Comparison of ENCODE assay signal across 11 cellular contexts in genomic region chr12:67483871-67484554, GRCh38.
DNase-seq lines count a peak whose midpoint lies in the region; ATAC-seq, FAIRE-seq and TF ChIP-seq lines count a peak whose summit lies in the region.
"Had no signal": no experiment of that assay in that cellular context is flagged by ENCODE, and none has a peak within 500 bp of the region (broad histone marks: within the 10 kb centered on the region; RNA-seq: fewer than 3 reads in every experiment).

No MANE protein-coding gene starts in this region.

- CTCF ChIA-PET in activated naive CD4-positive, alpha-beta T cell treated with anti-CD3 and anti-CD28 coated beads, Interleukin-2, amount 10 ng/mL, durations not matched to agents 7 days and 5 days (lab: Charles Lee): interaction anchor here (0.7 to 1.2 kb wide), 4 partner anchors 12 to 164 kb away, joined by 3 to 4 read pairs (median 3); partner anchors contain the start of gene DYRK2

- TF ChIP-seq CTCF in right atrium auricular region (IDR thresholded peaks at IDR 0.05): no peak

- no peak for DNase-seq in activated naive CD4-positive, alpha-beta T cell treated with anti-CD3 and anti-CD28 coated beads, Interleukin-2, amount 10 ng/mL, durations not matched to agents 7 days and 5 days
- no peak for DNase-seq in activated naive CD4-positive, alpha-beta T cell treated with Interleukin-2 at 50 U/mL for 16 hours
- no peak for DNase-seq in activated naive CD8-positive, alpha-beta T cell treated with anti-CD3 and anti-CD28 coated beads for 36 hours
- DNase-seq in urothelium cell line (ENCODE audit: low spot score) (no peak), right atrium auricular region (ENCODE audit: low spot score) (no peak)

- peaks cover 6% of the 10 kb centered on the region for H3K36me3 Mint-ChIP-seq in activated naive CD4-positive, alpha-beta T cell treated with anti-CD3 and anti-CD28 coated beads, Interleukin-2, amount 10 ng/mL, durations not matched to agents 7 days and 5 days
- H3K36me3 Mint-ChIP-seq in activated naive CD8-positive, alpha-beta T cell treated with anti-CD3 and anti-CD28 coated beads for 36 hours: peaks cover 1% of the 10 kb centered on the region
- peaks cover 2% of the 10 kb centered on the region for H3K36me3 Mint-ChIP-seq in stimulated activated memory B cell treated with anti-CD40 and anti-IgM and Interleukin-4, amounts not matched to agents 10 μg/mL and 1 μg/mL and 100 μg/mL, for 72 hours

- no peak overlapping the region for H3K4me3 ChIP-seq in right atrium auricular region
- H3K4me3 ChIP-seq: uterus had no signal

- H3K9me3 Mint-ChIP-seq in activated naive CD4-positive, alpha-beta T cell treated with anti-CD3 and anti-CD28 coated beads, Interleukin-2, amount 10 ng/mL, durations not matched to agents 7 days and 5 days: peaks cover 22% of the 10 kb centered on the region
- H3K9me3 Mint-ChIP-seq in activated naive CD8-positive, alpha-beta T cell treated with anti-CD3 and anti-CD28 coated beads for 36 hours: peaks cover 9% of the 10 kb centered on the region
- peaks cover 4% of the 10 kb centered on the region for H3K9me3 Mint-ChIP-seq in stimulated activated memory B cell treated with anti-CD40 and anti-IgM and Interleukin-4, amounts not matched to agents 10 μg/mL and 1 μg/mL and 100 μg/mL, for 72 hours

- ATAC-seq in HG02885 (IDR thresholded peaks at IDR 0.05; ENCODE audit: poor library complexity, unreplicated experiment): peak; percentile 58
- peak; percentile 47 for ATAC-seq in stimulated activated memory B cell treated with anti-CD40 and anti-IgM and Interleukin-4, amounts not matched to agents 10 μg/mL and 1 μg/mL and 100 μg/mL, for 72 hours
- no peak for ATAC-seq in GM21619 (IDR thresholded peaks at IDR 0.05; ENCODE audit: unreplicated experiment)

- H3K36me3 ChIP-seq in right atrium auricular region: no peaks in the 10 kb centered on the region
- H3K36me3 ChIP-seq: uterus had no signal

- peak overlapping the region; percentile 86 for H3K27ac Mint-ChIP-seq in activated naive CD4-positive, alpha-beta T cell treated with anti-CD3 and anti-CD28 coated beads, Interleukin-2, amount 10 ng/mL, durations not matched to agents 7 days and 5 days
- H3K27ac Mint-ChIP-seq in activated naive CD8-positive, alpha-beta T cell treated with anti-CD3 and anti-CD28 coated beads for 36 hours: peak overlapping the region; percentile 29
- H3K27ac Mint-ChIP-seq in stimulated activated memory B cell treated with anti-CD40 and anti-IgM and Interleukin-4, amounts not matched to agents 10 μg/mL and 1 μg/mL and 100 μg/mL, for 72 hours: peak overlapping the region; percentile 59

- no peak overlapping the region for H3K27ac ChIP-seq in right atrium auricular region
- H3K27ac ChIP-seq: C4-2B, uterus had no signal

- peaks cover 41% of the 10 kb centered on the region for H3K4me1 Mint-ChIP-seq in activated naive CD4-positive, alpha-beta T cell treated with anti-CD3 and anti-CD28 coated beads, Interleukin-2, amount 10 ng/mL, durations not matched to agents 7 days and 5 days
- H3K4me1 Mint-ChIP-seq in activated naive CD8-positive, alpha-beta T cell treated with anti-CD3 and anti-CD28 coated beads for 36 hours: peaks cover 42% of the 10 kb centered on the region
- H3K4me1 Mint-ChIP-seq in stimulated activated memory B cell treated with anti-CD40 and anti-IgM and Interleukin-4, amounts not matched to agents 10 μg/mL and 1 μg/mL and 100 μg/mL, for 72 hours: peaks cover 31% of the 10 kb centered on the region

- no peak for FAIRE-seq in urothelium cell line (lab: Jason Lieb, UNC)
- FAIRE-seq: TTC549 had no signal

- peaks cover 0 to 9% of the 10 kb centered on the region in 2 donors for H3K9me3 ChIP-seq in right atrium auricular region
- H3K9me3 ChIP-seq: uterus had no signal

- no peaks in the 10 kb centered on the region for H3K27me3 ChIP-seq in right atrium auricular region
- H3K27me3 ChIP-seq: uterus had no signal

- H3K4me1 ChIP-seq in right atrium auricular region: peaks cover 0 to 12% of the 10 kb centered on the region in 2 donors
- H3K4me1 ChIP-seq: uterus had no signal

- no peak overlapping the region for H3K4me3 Mint-ChIP-seq in activated naive CD4-positive, alpha-beta T cell treated with anti-CD3 and anti-CD28 coated beads, Interleukin-2, amount 10 ng/mL, durations not matched to agents 7 days and 5 days
- H3K4me3 Mint-ChIP-seq in activated naive CD8-positive, alpha-beta T cell treated with anti-CD3 and anti-CD28 coated beads for 36 hours: no peak overlapping the region
- no peak overlapping the region for H3K4me3 Mint-ChIP-seq in stimulated activated memory B cell treated with anti-CD40 and anti-IgM and Interleukin-4, amounts not matched to agents 10 μg/mL and 1 μg/mL and 100 μg/mL, for 72 hours

- peaks cover 8% of the 10 kb centered on the region for H3K27me3 Mint-ChIP-seq in activated naive CD4-positive, alpha-beta T cell treated with anti-CD3 and anti-CD28 coated beads, Interleukin-2, amount 10 ng/mL, durations not matched to agents 7 days and 5 days
- no peaks in the 10 kb centered on the region for H3K27me3 Mint-ChIP-seq in activated naive CD8-positive, alpha-beta T cell treated with anti-CD3 and anti-CD28 coated beads for 36 hours
- H3K27me3 Mint-ChIP-seq in stimulated activated memory B cell treated with anti-CD40 and anti-IgM and Interleukin-4, amounts not matched to agents 10 μg/mL and 1 μg/mL and 100 μg/mL, for 72 hours: peaks cover under 1% of the 10 kb centered on the region

Comparison
In these comparisons a context has a peak if more than half of its experiments do, and no peak if none do; other contexts are left out.
1. H3K27ac Mint-ChIP-seq: peak in every context shown above with its lines; median percentile 86 in activated naive CD4-positive, alpha-beta T cell treated with anti-CD3 and anti-CD28 coated beads, Interleukin-2, amount 10 ng/mL, durations not matched to agents 7 days and 5 days; 59 in stimulated activated memory B cell treated with anti-CD40 and anti-IgM and Interleukin-4, amounts not matched to agents 10 μg/mL and 1 μg/mL and 100 μg/mL, for 72 hours; 29 in activated naive CD8-positive, alpha-beta T cell treated with anti-CD3 and anti-CD28 coated beads for 36 hours.